In the genomic region with DNA sequence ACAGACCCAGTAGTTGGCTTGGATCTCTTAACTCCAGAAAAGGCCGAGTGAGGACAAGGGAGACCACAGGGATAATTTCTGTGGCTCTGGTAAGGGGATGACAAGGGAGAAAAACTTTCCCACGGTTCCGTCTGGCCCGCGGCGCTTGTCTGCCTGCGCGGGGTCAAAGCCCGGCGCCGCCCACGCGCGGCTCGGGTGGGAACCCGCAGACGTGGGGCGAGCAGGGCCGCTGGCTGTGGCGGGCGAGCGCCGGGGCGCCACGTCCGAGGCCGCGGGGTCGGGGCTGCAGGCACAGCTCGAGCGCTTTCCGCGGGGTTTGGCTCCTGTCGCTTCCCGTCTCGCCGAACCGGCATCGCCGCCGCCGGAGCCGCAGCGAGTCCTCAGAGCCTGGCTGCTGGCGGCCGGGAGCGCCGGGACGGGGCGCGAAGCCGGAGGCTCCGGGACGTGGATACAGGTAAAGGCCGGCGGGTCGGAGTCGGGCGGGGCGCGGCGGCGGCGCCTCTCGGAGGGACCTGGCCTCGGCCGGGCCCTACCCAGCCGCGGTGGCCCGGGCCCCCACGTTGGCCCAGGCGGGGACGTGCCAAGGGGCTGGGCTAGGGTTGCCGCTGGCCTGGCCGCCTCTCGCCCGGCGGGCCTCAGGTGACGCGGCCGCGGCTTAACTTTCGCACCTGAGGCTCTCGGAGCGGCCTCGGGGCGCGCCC, we compare ENCODE assay signal across 8 cellular contexts. TPM values are rescaled to one million over a fixed set of nuclear protein-coding genes. Genes with fewer than 3 reads are reported as not detected.
DNase-seq lines count a peak whose midpoint lies in the region; ATAC-seq, FAIRE-seq and TF ChIP-seq lines count a peak whose summit lies in the region.

A gene with protein sequence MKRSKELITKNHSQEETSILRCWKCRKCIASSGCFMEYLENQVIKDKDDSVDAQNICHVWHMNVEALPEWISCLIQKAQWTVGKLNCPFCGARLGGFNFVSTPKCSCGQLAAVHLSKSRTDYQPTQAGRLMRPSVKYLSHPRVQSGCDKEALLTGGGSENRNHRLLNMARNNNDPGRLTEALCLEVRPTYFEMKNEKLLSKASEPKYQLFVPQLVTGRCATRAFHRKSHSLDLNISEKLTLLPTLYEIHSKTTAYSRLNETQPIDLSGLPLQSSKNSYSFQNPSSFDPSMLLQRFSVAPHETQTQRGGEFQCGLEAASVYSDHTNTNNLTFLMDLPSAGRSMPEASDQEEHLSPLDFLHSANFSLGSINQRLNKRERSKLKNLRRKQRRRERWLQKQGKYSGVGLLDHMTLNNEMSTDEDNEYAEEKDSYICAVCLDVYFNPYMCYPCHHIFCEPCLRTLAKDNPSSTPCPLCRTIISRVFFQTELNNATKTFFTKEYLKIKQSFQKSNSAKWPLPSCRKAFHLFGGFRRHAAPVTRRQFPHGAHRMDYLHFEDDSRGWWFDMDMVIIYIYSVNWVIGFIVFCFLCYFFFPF (plus strand): TSS at position 344 of the 701 bp plus-strand sequence. CDS start 34,965 bp downstream, outside the sequence.

- peak; percentile 70 for DNase-seq in Daoy (ENCODE audit: low read depth)
- DNase-seq in Right ventricle myocardium superior, result peak; percentile 78
- peak; percentile 44 for DNase-seq in occipital lobe (lab: John Stamatoyannopoulos, UW)
- DNase-seq in H54 (ENCODE audit: insufficient read length, low spot score), result no peak
- DNase-seq in DMS114 treated with DMSO at 0.1 percent for 48 hours (lab: John Stamatoyannopoulos, UW; ENCODE audit: unreplicated experiment), result no peak

- intact Hi-C loops in Right ventricle myocardium superior (cut with DNase I), result no loop called here

- H3K4me1 Mint-ChIP-seq in activated naive CD4-positive, alpha-beta T cell treated with anti-CD3 and anti-CD28 coated beads, Interleukin-2, amount 50 U/mL, for 24 hours, result peaks cover 4% of the 10 kb centered on the region

- H3K27ac Mint-ChIP-seq in activated naive CD4-positive, alpha-beta T cell treated with anti-CD3 and anti-CD28 coated beads, Interleukin-2, amount 50 U/mL, for 24 hours, result no peak within 1 kb of the TSS

- peaks cover 4% of the 10 kb centered on the region for H3K9me3 Mint-ChIP-seq in activated naive CD4-positive, alpha-beta T cell treated with anti-CD3 and anti-CD28 coated beads, Interleukin-2, amount 50 U/mL, for 24 hours

- peak; percentile 44 for ATAC-seq in HG02884 (IDR thresholded peaks at IDR 0.05; ENCODE audit: unreplicated experiment)
- ATAC-seq in Right ventricle myocardium superior (ENCODE audit: poor library complexity), result peak; percentile 94
- no peak for ATAC-seq in HG03342 (IDR thresholded peaks at IDR 0.05; ENCODE audit: unreplicated experiment)

- H3K36me3 Mint-ChIP-seq in activated naive CD4-positive, alpha-beta T cell treated with anti-CD3 and anti-CD28 coated beads, Interleukin-2, amount 50 U/mL, for 24 hours, result no peaks in the 10 kb centered on the region

- peaks cover 27% of the 10 kb centered on the region for H3K27me3 Mint-ChIP-seq in activated naive CD4-positive, alpha-beta T cell treated with anti-CD3 and anti-CD28 coated beads, Interleukin-2, amount 50 U/mL, for 24 hours

- peak within 1 kb of the TSS; percentile 30 for H3K4me3 Mint-ChIP-seq in activated naive CD4-positive, alpha-beta T cell treated with anti-CD3 and anti-CD28 coated beads, Interleukin-2, amount 50 U/mL, for 24 hours

- no peak for FAIRE-seq in H54 (lab: Jason Lieb, UNC)

- TF ChIP-seq POLR2A in H54 (IDR thresholded peaks at IDR 0.05; ENCODE audit: low read depth, low read length), result no peak

RNA-seq across cellular contexts. Expression of the gene that starts here (rescaled TPM):
- 2.4 and 4.3 TPM in 2 replicates for total RNA-seq in Daoy (2014; rRNA removed; shearing (Covaris generic))
- total RNA-seq in Right ventricle myocardium superior (12.4 TPM), occipital lobe (102 TPM)

Comparison
In these comparisons a context has a peak if more than half of its experiments do, and no peak if none do; other contexts are left out.
1. DNase-seq: peak in Daoy (single experiment), Right ventricle myocardium superior (single experiment) and occipital lobe (single experiment); none in H54 (single experiment) and DMS114 treated with DMSO at 0.1 percent for 48 hours (single experiment).